Comparison of ENCODE assay signal across 33 cellular contexts in genomic region chr11:100177651-100178050, GRCh38.
DNase-seq lines count a peak whose midpoint lies in the region; ATAC-seq, FAIRE-seq and TF ChIP-seq lines count a peak whose summit lies in the region.
"Had no signal": no experiment of that assay in that cellular context is flagged by ENCODE, and none has a peak within 500 bp of the region (broad histone marks: within the 10 kb centered on the region; RNA-seq: fewer than 3 reads in every experiment).

No MANE protein-coding gene starts in this region.

- DNase-seq in HepG2 (ENCODE audit: low spot score) (no peak), right lobe of liver (no peak), GM12878 (ENCODE audit: low read depth, low spot score) (no peak)
- no peak for DNase-seq in stimulated activated naive CD4-positive, alpha-beta T cell (lab: John Stamatoyannopoulos, UW)
- DNase-seq: 8988T; ACHN; AML-193; BE2C; C1 segment of cervical spinal cord; Caco-2; Calu3; CD4-positive, alpha-beta memory T cell; CD4-positive, alpha-beta T cell; CD4-positive, CD25-positive, alpha-beta regulatory T cell; CD8-positive, alpha-beta memory T cell; CD8-positive, alpha-beta T cell; COR-L47; DMS 273 treated with DMSO at 0.1 percent for 48 hours; DMS153; DMS53; DMS79; DMS79 treated with DMSO at 0.1 percent for 48 hours; DND-41; EL had no signal

- POLR2A ChIA-PET in HepG2 (lab: Yijun Ruan, JAX) = no interaction called here
- POLR2A ChIA-PET in HEK293 (lab: Yijun Ruan, JAX) = no interaction called here
- POLR2A ChIA-PET in GM12878 (lab: Charles Lee) = no interaction called here

- H2AFZ ChIP-seq in HepG2 (ENCODE audit: low read length) (no peak overlapping the region), GM12878 (ENCODE audit: control insufficient read depth, low read depth, low read length) (no peak overlapping the region)

- in situ Hi-C loops in HepG2 (cut with HindIII; ENCODE audit: extremely low pct_ligation_motif_present, low pct_unique_long_range_greater_than_20kb) = no loop called here
- in situ Hi-C loops in GM12878 (cut with MboI) = no loop called here

- BruUV-seq in HepG2 (replicated peaks; lab: Mats Ljungman, UMichigan) (no TSS peak), GM12878 (replicated peaks; lab: Mats Ljungman, UMichigan) (no TSS peak)

- H3K4me1 ChIP-seq in HepG2 (ENCODE audit: insufficient read depth, low read length) (no peaks in the 10 kb centered on the region), right lobe of liver (no peaks in the 10 kb centered on the region), HEK293 (ENCODE audit: control insufficient read depth, insufficient read depth, low read length) (no peaks in the 10 kb centered on the region), GM12878 (ENCODE audit: control insufficient read depth, insufficient read depth, low read length) (no peaks in the 10 kb centered on the region)
- H3K4me1 ChIP-seq: A549; BE2C; BLaER1; BLaER1 treated with 17β-estradiol and CSF1 and Interleukin-3, amounts not matched to agents 10 nM and 100 nM; Caco-2 had no signal

- no peaks in the 10 kb centered on the region for H3K36me3 ChIP-seq in HepG2 (replicated peaks in 1 of 2; ENCODE audit: control insufficient read depth in 1 of 2, insufficient read depth in 2 of 2, low read length in 2 of 2)
- H3K36me3 ChIP-seq in right lobe of liver = no peaks in the 10 kb centered on the region
- no peaks in the 10 kb centered on the region for H3K36me3 ChIP-seq in HEK293 (ENCODE audit: control insufficient read depth in 2 of 2, insufficient read depth in 1 of 2, low read length in 2 of 2)
- H3K36me3 ChIP-seq in GM12878 (ENCODE audit: control insufficient read depth in 2 of 2, insufficient read depth in 2 of 2, low read length in 1 of 2) = no peaks in the 10 kb centered on the region
- H3K36me3 ChIP-seq: BE2C; BLaER1; BLaER1 treated with 17β-estradiol and CSF1 and Interleukin-3, amounts not matched to agents 10 nM and 100 nM had no signal

- H4K20me1 ChIP-seq in HepG2 (ENCODE audit: insufficient read depth, low read length) = no peaks in the 10 kb centered on the region
- H4K20me1 ChIP-seq in GM12878 (ENCODE audit: control insufficient read depth, insufficient read depth) = no peaks in the 10 kb centered on the region
- H4K20me1 ChIP-seq: BLaER1; BLaER1 treated with 17β-estradiol and CSF1 and Interleukin-3, amounts not matched to agents 10 nM and 100 nM had no signal

- SMC1A ChIA-PET in GM12878 (lab: Charles Lee; ENCODE audit: uncharacterized antibody, unreplicated experiment) = interaction anchor here (0.7 kb wide), 1 partner anchor 9 kb away, joined by 5 read pairs; no protein-coding TSS in a partner anchor

- H3K4me3 ChIP-seq in HepG2 (replicated peaks in 1 of 3; ENCODE audit: insufficient read depth in 1 of 3, low read depth in 2 of 3, low read length in 3 of 3) (no peak overlapping the region), right lobe of liver (no peak overlapping the region), HEK293 (ENCODE audit: low read depth, low read length) (no peak overlapping the region), GM12878 (no peak overlapping the region)
- H3K4me3 ChIP-seq: A549; BLaER1; BLaER1 treated with 17β-estradiol and CSF1 and Interleukin-3, amounts not matched to agents 10 nM and 100 nM had no signal

- no peak for TF ChIP-seq POLR2A in HepG2 (IDR thresholded peaks at IDR 0.05; ENCODE audit: insufficient read depth in 1 of 2, low read depth in 2 of 2, low read length in 2 of 2)
- no peak for TF ChIP-seq POLR2A in right lobe of liver (IDR thresholded peaks at IDR 0.05)
- no peak for TF ChIP-seq POLR2A in GM12878 (IDR thresholded peaks at IDR 0.05; ENCODE audit: low read depth, low read length)

- H3K79me2 ChIP-seq in HepG2 (ENCODE audit: insufficient read depth, low read length) (no peaks in the 10 kb centered on the region), GM12878 (ENCODE audit: control insufficient read depth, insufficient read depth, low read length) (no peaks in the 10 kb centered on the region)

- intact Hi-C loops in HepG2 (cut with micrococcal nuclease; ENCODE audit: unreplicated experiment) (no loop called here), right lobe of liver (cut with DNase I) (no loop called here), GM12878 (cut with micrococcal nuclease; ENCODE audit: unreplicated experiment) (no loop called here)

- H3K27me3 ChIP-seq in HepG2 (ENCODE audit: control insufficient read depth in 1 of 2, insufficient read depth in 2 of 2, low read length in 2 of 2) (no peaks in the 10 kb centered on the region), right lobe of liver (no peaks in the 10 kb centered on the region), GM12878 (replicated peaks in 1 of 2; ENCODE audit: control insufficient read depth in 2 of 2, insufficient read depth in 2 of 2, low read length in 1 of 2) (no peaks in the 10 kb centered on the region)
- H3K27me3 ChIP-seq: BE2C; BLaER1; BLaER1 treated with 17β-estradiol and CSF1 and Interleukin-3, amounts not matched to agents 10 nM and 100 nM had no signal

- no peak overlapping the region for H3K27ac ChIP-seq in HepG2 (ENCODE audit: extremely low read length, insufficient read depth, low read length)
- H3K27ac ChIP-seq in right lobe of liver = no peak overlapping the region
- H3K27ac ChIP-seq in HEK293 (ENCODE audit: extremely low read depth, low read depth, low read length) = no peak overlapping the region
- no peak overlapping the region for H3K27ac ChIP-seq in GM12878 (ENCODE audit: control insufficient read depth, insufficient read depth)
- H3K27ac ChIP-seq: 22Rv1; A549; BLaER1; BLaER1 treated with 17β-estradiol and CSF1 and Interleukin-3, amounts not matched to agents 10 nM and 100 nM; C4-2B had no signal

- TF ChIP-seq CTCF in HepG2 (CRISPR knock-in tag; IDR thresholded peaks at IDR 0.05) (no peak), right lobe of liver (IDR thresholded peaks at IDR 0.05) (no peak), HEK293 (tag by site-specific recombination; IDR thresholded peaks at IDR 0.05) (no peak), GM12878 (IDR thresholded peaks at IDR 0.05 in 2 of 3, conservative IDR thresholded peaks at IDR 0.05 in 1 of 3; ENCODE audit: control insufficient read depth in 2 of 3, extremely low read depth in 1 of 3, insufficient read depth in 1 of 3, low read depth in 3 of 3, low read length in 3 of 3) (no peak)

- CTCF ChIA-PET in HepG2 (lab: Yijun Ruan, JAX; ENCODE audit: low intra/inter-chr PET ratio, low total read pairs) (no interaction called here), HEK293 (lab: Yijun Ruan, JAX) (no interaction called here), GM12878 (lab: Yijun Ruan, JAX) (no interaction called here)

- H3K4me2 ChIP-seq in HepG2 (ENCODE audit: low read depth, low read length) (no peak overlapping the region), GM12878 (ENCODE audit: control insufficient read depth, insufficient read depth) (no peak overlapping the region)
- H3K4me2 ChIP-seq: A549; BLaER1; BLaER1 treated with 17β-estradiol and CSF1 and Interleukin-3, amounts not matched to agents 10 nM and 100 nM had no signal

- RAD21 ChIA-PET in GM12878 (lab: Charles Lee; ENCODE audit: unreplicated experiment) = interaction anchor here (0.6 kb wide), 1 partner anchor 51 kb away, joined by 3 read pairs; no protein-coding TSS in a partner anchor

- TF ChIP-seq EP300 in HepG2 (IDR thresholded peaks at IDR 0.05; ENCODE audit: low read depth in 2 of 2, low read length in 2 of 2) (no peak), HepG2 (CRISPR knock-in tag; IDR thresholded peaks at IDR 0.05; ENCODE audit: borderline replicate concordance) (no peak), GM12878 (IDR thresholded peaks at IDR 0.05; ENCODE audit: borderline replicate concordance in 1 of 2, control insufficient read depth in 1 of 2, low read depth in 2 of 2, low read length in 2 of 2) (no peak)

- no peaks in the 10 kb centered on the region for H3K9me3 ChIP-seq in HepG2 (ENCODE audit: low read length)
- no peaks in the 10 kb centered on the region for H3K9me3 ChIP-seq in right lobe of liver
- H3K9me3 ChIP-seq in HEK293 (ENCODE audit: control insufficient read depth, insufficient read depth, low read depth, low read length) = no peaks in the 10 kb centered on the region
- H3K9me3 ChIP-seq in GM12878 (replicated peaks; ENCODE audit: control insufficient read depth, insufficient read depth, low read length) = no peaks in the 10 kb centered on the region
- H3K9me3 ChIP-seq: A549; BE2C; BLaER1; BLaER1 treated with 17β-estradiol and CSF1 and Interleukin-3, amounts not matched to agents 10 nM and 100 nM; Caco-2 had no signal

- 1% methylated on average over 5 of the region's 5 CpGs for WGBS in HepG2 (ENCODE audit: low lambda C conversion rate)
- 62% methylated on average over 5 of the region's 5 CpGs for WGBS in right lobe of liver (ENCODE audit: insufficient coverage, low coverage, low lambda C conversion rate, missing lambda C conversion rate)
- 0% methylated on average over 5 of the region's 5 CpGs for WGBS in GM12878 (ENCODE audit: insufficient coverage, insufficient replicate concordance, low lambda C conversion rate, missing lambda C conversion rate)

- TF ChIP-seq RAD21 in HepG2 (CRISPR knock-in tag; IDR thresholded peaks at IDR 0.05) = no peak
- TF ChIP-seq RAD21 in GM12878 (IDR thresholded peaks at IDR 0.05; ENCODE audit: insufficient read depth, low read depth, low read length) = no peak

- FAIRE-seq in HepG2 (lab: Jason Lieb, UNC) = no peak
- FAIRE-seq in GM12878 (lab: Jason Lieb, UNC) = no peak
- FAIRE-seq: A204.1, A549, D721Med had no signal

- H3K9ac ChIP-seq in HepG2 (ENCODE audit: insufficient read depth, low read depth, low read length) = no peak overlapping the region
- no peak overlapping the region for H3K9ac ChIP-seq in GM12878 (ENCODE audit: control insufficient read depth, insufficient read depth, low read length)
- H3K9ac ChIP-seq: BLaER1; BLaER1 treated with 17β-estradiol and CSF1 and Interleukin-3, amounts not matched to agents 10 nM and 100 nM had no signal

- ATAC-seq in HepG2 (no peak), right lobe of liver (no peak), GM12878 (no peak), HG03196 (IDR thresholded peaks at IDR 0.05; ENCODE audit: unreplicated experiment) (no peak)
- ATAC-seq: A549; CD8-positive, alpha-beta T cell had no signal

TF ChIP-seq in HepG2, 621 proteins besides CTCF, POLR2A, EP300 and RAD21 (continues in another document):
- TF ChIP-seq ZFP36L1 (CRISPR knock-in tag; IDR thresholded peaks at IDR 0.05) = no peak

TF ChIP-seq in HEK293, 187 proteins besides CTCF, POLR2A, EP300 and RAD21 (continues in another document):
- no peak for TF ChIP-seq ZNF621 (tag by site-specific recombination; IDR thresholded peaks at IDR 0.05)

TF ChIP-seq in GM12878, 131 proteins besides CTCF, POLR2A, EP300 and RAD21 (continues in another document):
- TF ChIP-seq HDAC6 (IDR thresholded peaks at IDR 0.05; ENCODE audit: unreplicated experiment) = no peak
- no peak for TF ChIP-seq ZNF622 (IDR thresholded peaks at IDR 0.05)
- peak; percentile 53 for TF ChIP-seq ATF7 (IDR thresholded peaks at IDR 0.05; ENCODE audit: low read depth)

Comparison
In these comparisons a context has a peak if more than half of its experiments do, and no peak if none do; other contexts are left out.
1. Of the 63 proteins assayed by ChIP-seq in both HepG2 and HEK293: peak only in HepG2: none; only in HEK293: ATF2; in both: none; in neither: 62.